1 cellular context compared by ENCODE assay signal in genomic region chr2:240396623-240397541, GRCh38.
TF ChIP-seq lines count a peak whose summit lies in the region.

No MANE protein-coding gene starts in this region.

TF ChIP-seq in SK-N-SH, 30 proteins besides CTCF, POLR2A, EP300 and RAD21 (continued from another document):
- TF ChIP-seq, protein P1, sequence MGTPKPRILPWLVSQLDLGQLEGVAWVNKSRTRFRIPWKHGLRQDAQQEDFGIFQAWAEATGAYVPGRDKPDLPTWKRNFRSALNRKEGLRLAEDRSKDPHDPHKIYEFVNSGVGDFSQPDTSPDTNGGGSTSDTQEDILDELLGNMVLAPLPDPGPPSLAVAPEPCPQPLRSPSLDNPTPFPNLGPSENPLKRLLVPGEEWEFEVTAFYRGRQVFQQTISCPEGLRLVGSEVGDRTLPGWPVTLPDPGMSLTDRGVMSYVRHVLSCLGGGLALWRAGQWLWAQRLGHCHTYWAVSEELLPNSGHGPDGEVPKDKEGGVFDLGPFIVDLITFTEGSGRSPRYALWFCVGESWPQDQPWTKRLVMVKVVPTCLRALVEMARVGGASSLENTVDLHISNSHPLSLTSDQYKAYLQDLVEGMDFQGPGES (IDR thresholded peaks at IDR 0.05; ENCODE audit: low read depth, low read length) = no peak
- TF ChIP-seq ZBTB33 (IDR thresholded peaks at IDR 0.05; ENCODE audit: borderline replicate concordance, low read depth) = no peak
